ENCODE assay signal across 8 cellular contexts in the genomic region with DNA sequence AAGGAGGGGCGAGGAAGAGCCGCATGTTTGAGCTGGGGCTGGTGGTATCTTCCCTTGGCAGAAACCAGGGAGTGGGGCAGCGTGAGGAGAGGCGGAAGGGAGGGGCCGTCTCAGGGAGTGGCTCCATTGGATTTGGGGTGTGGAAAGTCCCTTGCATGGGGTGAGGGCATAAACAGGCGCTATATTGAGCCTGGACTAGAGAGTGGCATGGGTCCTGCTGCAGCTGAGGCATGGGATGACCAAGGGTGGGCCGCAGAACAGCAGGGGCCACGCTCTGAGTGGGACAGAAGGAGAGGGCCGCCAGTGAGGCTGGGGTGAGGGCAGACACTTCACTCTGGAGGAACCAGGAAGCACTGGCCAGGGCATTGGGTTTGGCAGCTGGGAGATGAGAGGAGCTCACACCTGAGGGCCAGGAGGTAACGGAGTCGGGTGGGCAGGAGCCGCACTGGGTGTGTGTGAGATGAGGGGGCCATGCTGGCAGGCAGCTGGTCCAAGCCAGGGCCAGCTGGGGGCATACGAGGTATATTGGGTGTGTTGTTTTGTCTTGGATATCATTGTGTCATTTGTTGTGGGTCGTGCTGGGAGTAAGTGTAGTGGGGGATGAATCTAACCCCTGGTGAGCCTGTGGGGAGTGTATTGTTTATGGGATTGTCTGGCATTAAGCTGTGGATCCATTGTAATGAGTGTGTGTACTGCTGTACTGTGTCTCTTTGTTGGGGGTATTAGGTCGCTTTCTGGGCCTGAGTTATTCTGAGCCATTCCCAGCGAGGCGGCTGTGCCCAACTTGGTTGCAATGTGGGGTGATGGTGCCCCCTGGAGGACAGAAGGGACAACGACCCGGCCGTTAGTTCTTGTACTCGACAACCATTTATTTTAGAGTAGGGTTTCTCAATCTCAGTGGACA. TPM values are rescaled to one million over a fixed set of nuclear protein-coding genes. Genes with fewer than 3 reads are reported as not detected.
DNase-seq lines count a peak whose midpoint lies in the region; TF ChIP-seq lines count a peak whose summit lies in the region.
"Not testable (repeated sequence)": the region's sequence is repeated elsewhere in the genome, so short reads cannot be mapped to it uniquely, and the experiment has no call there.

No MANE protein-coding gene starts in this region.

- H3K4me3 ChIP-seq in coronary artery, skin epidermis: not testable (repeated sequence)

- peak; percentile 86 for TF ChIP-seq CTCF in coronary artery (IDR thresholded peaks at IDR 0.05)

- H3K27ac ChIP-seq in coronary artery (peak overlapping the region; percentile 61 to 91), skin epidermis (peak overlapping the region in 11 of 21 experiments; percentile 14 to 73 (median 42))

- in situ Hi-C loops in G401 (cut with HindIII; ENCODE audit: low sequenced_read_pairs) = not testable (repeated sequence)

- DNase-seq in G401 (ENCODE audit: low spot score) (peak; percentile 90), MV-4-11 (lab: John Stamatoyannopoulos, UW) (peak; percentile 53), RPMI7951 (ENCODE audit: low read depth) (peak; percentile 47), coronary artery (ENCODE audit: low spot score) (peak; percentile 85), kidney glomerular epithelial cell (lab: John Stamatoyannopoulos, UW) (peak; percentile 25), ureter (ENCODE audit: low spot score) (peak; percentile 81)
- DNase-seq in activated CD8-positive, alpha-beta memory T cell treated with anti-CD3 and anti-CD28 coated beads, Interleukin-2, amount 50 U/mL, for 48 hours = peak; percentile 85

RNA-seq across cellular contexts. Expression of gene ARHGAP23, which starts 56.2 kb away (rescaled TPM):
- total RNA-seq in G401 (2014; rRNA removed; shearing (Covaris generic)) = 2.4 and 6.4 TPM in 2 replicates
- 4.6 and 6.3 TPM in 2 replicates for total RNA-seq in RPMI7951 (2014; rRNA removed; shearing (Covaris generic))
- total RNA-seq in ureter = 367 TPM

Comparison
In these comparisons a context has a peak if more than half of its experiments do, and no peak if none do; other contexts are left out.
1. DNase-seq: peak in every context shown above with its lines; median percentile 90 in G401; 85 in activated CD8-positive, alpha-beta memory T cell treated with anti-CD3 and anti-CD28 coated beads, Interleukin-2, amount 50 U/mL, for 48 hours; 85 in coronary artery; 81 in ureter; 53 in MV-4-11; 47 in RPMI7951; 25 in kidney glomerular epithelial cell.
2. RNA of gene ARHGAP23, which starts 56.2 kb away (total RNA-seq): 367 TPM in ureter (single experiment); 2.4 to 6.4 TPM in G401 and 4.6 to 6.3 TPM in RPMI7951; every median in the first group is over 10 times any median in the second.